Comparison of ENCODE assay signal across 18 cellular contexts in genomic region chr21:39053126-39053525, GRCh38.
A peak's percentile ranks its signal among the peaks of the same experiment; 100 is the strongest.
DNase-seq lines count a peak whose midpoint lies in the region; ATAC-seq lines count a peak whose summit lies in the region.
"Had no signal": no experiment of that assay in that cellular context is flagged by ENCODE, and none has a peak within 500 bp of the region (broad histone marks: within the 10 kb centered on the region; RNA-seq: fewer than 3 reads in every experiment).

No MANE protein-coding gene starts in this region.

- peak overlapping the region; percentile 87 for H3K23ac ChIP-seq in neuronal stem cell (ENCODE audit: low read depth, low read length, poor library complexity)

- peak; percentile 34 for DNase-seq in Karpas-422
- no peak for DNase-seq in activated T-helper 1 cell treated with anti-CD3 and anti-CD28 coated beads, Interleukin-12 subunit alpha, Interleukin-12 subunit beta, Interleukin-2, Interleukin-4 antibody, amounts not matched to agents 30 ng/mL and 10 ng/mL and 1 ng/mL, durations not matched to agents 14 hours and 24 hours and 36 hours (ENCODE audit: low spot score)
- DNase-seq in neuronal stem cell (ENCODE audit: low spot score): no peak
- no peak for DNase-seq in stimulated activated CD4-positive, alpha-beta T cell treated with anti-CD3 and anti-CD28 coated beads, Interleukin-4, amount 100 ng/mL, for 4 hours
- DNase-seq in activated T-helper 2 cell treated with anti-CD3 and anti-CD28 coated beads, Interferon-gamma antibody, Interleukin-2, Interleukin-4, amounts not matched to agents 10 μg/mL and 5 μg/mL and 100 μg/mL, durations not matched to agents 14 hours and 24 hours and 36 hours (ENCODE audit: low spot score): no peak
- DNase-seq: ACHN; BE2C; C1 segment of cervical spinal cord; CD4-positive, CD25-positive, alpha-beta regulatory T cell; CD8-positive, alpha-beta memory T cell; COR-L47; DMS 273 treated with DMSO at 0.1 percent for 48 hours; DMS53; DND-41; EL; H9 had no signal

- no peaks in the 10 kb centered on the region for H3K79me1 ChIP-seq in neuronal stem cell (ENCODE audit: low read depth, low read length)

- H3K27ac ChIP-seq in Karpas-422 (ENCODE audit: low read length) (no peak overlapping the region), neuronal stem cell (replicated peaks; ENCODE audit: low read length) (no peak overlapping the region)

- H3K14ac ChIP-seq in neuronal stem cell (ENCODE audit: low read length): peak overlapping the region; percentile 42

- no peak for ATAC-seq in GM18498 (IDR thresholded peaks at IDR 0.05; ENCODE audit: unreplicated experiment)
- ATAC-seq: GM12878 had no signal

- H2BK5ac ChIP-seq in neuronal stem cell (ENCODE audit: low read length): peak overlapping the region; percentile 84

- no peaks in the 10 kb centered on the region for H3K9me3 ChIP-seq in Karpas-422 (ENCODE audit: low read length)
- no peaks in the 10 kb centered on the region for H3K9me3 ChIP-seq in neuronal stem cell (replicated peaks in 1 of 2; ENCODE audit: control insufficient read depth in 2 of 2, insufficient read depth in 1 of 2, low read depth in 1 of 2, low read length in 2 of 2)
- H3K9me3 ChIP-seq: BE2C had no signal

- H3K27me3 Mint-ChIP-seq in activated T-helper 1 cell treated with anti-CD3 and anti-CD28 coated beads, Interleukin-12 subunit alpha, Interleukin-12 subunit beta, Interleukin-2, Interleukin-4 antibody, amounts not matched to agents 30 ng/mL and 10 ng/mL and 1 ng/mL, durations not matched to agents 14 hours and 24 hours and 36 hours (ENCODE audit: insufficient read depth): peaks cover 3% of the 10 kb centered on the region
- peaks cover 27% of the 10 kb centered on the region for H3K27me3 Mint-ChIP-seq in activated T-helper 2 cell treated with anti-CD3 and anti-CD28 coated beads, Interferon-gamma antibody, Interleukin-2, Interleukin-4, amounts not matched to agents 10 μg/mL and 5 μg/mL and 100 μg/mL, durations not matched to agents 14 hours and 24 hours and 36 hours (ENCODE audit: low read depth)

- no peak overlapping the region for H3K18ac ChIP-seq in neuronal stem cell (ENCODE audit: low read length)

- H2BK15ac ChIP-seq in neuronal stem cell (ENCODE audit: low read length): no peak overlapping the region

- no CpG with 5 or more reads among the region's 11 CpGs for whole genome bisulfite sequencing in neuronal stem cell (ENCODE audit: extremely low coverage in 2 of 2, insufficient read length in 2 of 2, insufficient replicate concordance in 1 of 2), 2 donors

- H3K79me2 ChIP-seq in Karpas-422 (ENCODE audit: low read length): no peaks in the 10 kb centered on the region

- H2AFZ ChIP-seq in Karpas-422 (ENCODE audit: low read length): no peak overlapping the region
- no peak overlapping the region for H2AFZ ChIP-seq in neuronal stem cell (ENCODE audit: low read length)

- no peaks in the 10 kb centered on the region for H3K9me3 Mint-ChIP-seq in activated T-helper 1 cell treated with anti-CD3 and anti-CD28 coated beads, Interleukin-12 subunit alpha, Interleukin-12 subunit beta, Interleukin-2, Interleukin-4 antibody, amounts not matched to agents 30 ng/mL and 10 ng/mL and 1 ng/mL, durations not matched to agents 14 hours and 24 hours and 36 hours
- no peaks in the 10 kb centered on the region for H3K9me3 Mint-ChIP-seq in activated T-helper 2 cell treated with anti-CD3 and anti-CD28 coated beads, Interferon-gamma antibody, Interleukin-2, Interleukin-4, amounts not matched to agents 10 μg/mL and 5 μg/mL and 100 μg/mL, durations not matched to agents 14 hours and 24 hours and 36 hours
- H3K9me3 Mint-ChIP-seq: CD8-positive, alpha-beta memory T cell; H9 had no signal

- H4K8ac ChIP-seq in neuronal stem cell (ENCODE audit: low read depth, low read length): no peak overlapping the region

- no peaks in the 10 kb centered on the region for H3K9me2 ChIP-seq in Karpas-422 (replicated peaks; ENCODE audit: insufficient read depth, low read length)

- no peaks in the 10 kb centered on the region for H3K4me1 Mint-ChIP-seq in activated T-helper 1 cell treated with anti-CD3 and anti-CD28 coated beads, Interleukin-12 subunit alpha, Interleukin-12 subunit beta, Interleukin-2, Interleukin-4 antibody, amounts not matched to agents 30 ng/mL and 10 ng/mL and 1 ng/mL, durations not matched to agents 14 hours and 24 hours and 36 hours (ENCODE audit: low read depth)
- H3K4me1 Mint-ChIP-seq in activated T-helper 2 cell treated with anti-CD3 and anti-CD28 coated beads, Interferon-gamma antibody, Interleukin-2, Interleukin-4, amounts not matched to agents 10 μg/mL and 5 μg/mL and 100 μg/mL, durations not matched to agents 14 hours and 24 hours and 36 hours (ENCODE audit: low read depth): no peaks in the 10 kb centered on the region
- H3K4me1 Mint-ChIP-seq: CD4-positive, CD25-positive, alpha-beta regulatory T cell; CD8-positive, alpha-beta memory T cell had no signal

- peak overlapping the region; percentile 27 for H3K27ac Mint-ChIP-seq in activated T-helper 1 cell treated with anti-CD3 and anti-CD28 coated beads, Interleukin-12 subunit alpha, Interleukin-12 subunit beta, Interleukin-2, Interleukin-4 antibody, amounts not matched to agents 30 ng/mL and 10 ng/mL and 1 ng/mL, durations not matched to agents 14 hours and 24 hours and 36 hours
- no peak overlapping the region for H3K27ac Mint-ChIP-seq in activated T-helper 2 cell treated with anti-CD3 and anti-CD28 coated beads, Interferon-gamma antibody, Interleukin-2, Interleukin-4, amounts not matched to agents 10 μg/mL and 5 μg/mL and 100 μg/mL, durations not matched to agents 14 hours and 24 hours and 36 hours
- H3K27ac Mint-ChIP-seq: CD4-positive, CD25-positive, alpha-beta regulatory T cell had no signal

- no peak overlapping the region for H3K4me3 Mint-ChIP-seq in activated T-helper 1 cell treated with anti-CD3 and anti-CD28 coated beads, Interleukin-12 subunit alpha, Interleukin-12 subunit beta, Interleukin-2, Interleukin-4 antibody, amounts not matched to agents 30 ng/mL and 10 ng/mL and 1 ng/mL, durations not matched to agents 14 hours and 24 hours and 36 hours
- H3K4me3 Mint-ChIP-seq in activated T-helper 2 cell treated with anti-CD3 and anti-CD28 coated beads, Interferon-gamma antibody, Interleukin-2, Interleukin-4, amounts not matched to agents 10 μg/mL and 5 μg/mL and 100 μg/mL, durations not matched to agents 14 hours and 24 hours and 36 hours (ENCODE audit: low read depth): no peak overlapping the region
- H3K4me3 Mint-ChIP-seq: CD4-positive, CD25-positive, alpha-beta regulatory T cell; CD8-positive, alpha-beta memory T cell; H9 had no signal

- H3K27me3 ChIP-seq in Karpas-422 (ENCODE audit: low read length) (no peaks in the 10 kb centered on the region), neuronal stem cell (ENCODE audit: control insufficient read depth in 3 of 3, insufficient read depth in 3 of 3, low read depth in 1 of 3, low read length in 3 of 3) (no peaks in the 10 kb centered on the region)
- H3K27me3 ChIP-seq: BE2C had no signal

- H2AK5ac ChIP-seq in neuronal stem cell (ENCODE audit: low read depth, low read length): no peak overlapping the region

- H2BK12ac ChIP-seq in neuronal stem cell (ENCODE audit: low read length): peak overlapping the region; percentile 31

- no peak overlapping the region for H2BK120ac ChIP-seq in neuronal stem cell (ENCODE audit: low read depth, low read length)

- H3K4me3 ChIP-seq in Karpas-422 (ENCODE audit: low read length): no peak overlapping the region
- no peak overlapping the region for H3K4me3 ChIP-seq in neuronal stem cell (ENCODE audit: low read length in 2 of 2)
- H3K4me3 ChIP-seq: GM12878 had no signal

- H3K4me2 ChIP-seq in Karpas-422 (ENCODE audit: low read depth, low read length, poor library complexity, severe bottlenecking) (no peak overlapping the region), neuronal stem cell (ENCODE audit: insufficient read depth, low read length, poor library complexity, severe bottlenecking) (no peak overlapping the region)

- H3K4me1 ChIP-seq in Karpas-422 (ENCODE audit: low read length) (no peaks in the 10 kb centered on the region), neuronal stem cell (ENCODE audit: control insufficient read depth in 2 of 2, insufficient read depth in 1 of 2, low read depth in 1 of 2, low read length in 2 of 2) (no peaks in the 10 kb centered on the region)
- H3K4me1 ChIP-seq: BE2C had no signal

- intact Hi-C loops in activated T-helper 1 cell treated with anti-CD3 and anti-CD28 coated beads, Interleukin-12 subunit alpha, Interleukin-12 subunit beta, Interleukin-2, Interleukin-4 antibody, amounts not matched to agents 30 ng/mL and 10 ng/mL and 1 ng/mL, durations not matched to agents 14 hours and 24 hours and 36 hours (cut with micrococcal nuclease): no loop called here
- intact Hi-C loops in activated T-helper 2 cell treated with anti-CD3 and anti-CD28 coated beads, Interferon-gamma antibody, Interleukin-2, Interleukin-4, amounts not matched to agents 10 μg/mL and 5 μg/mL and 100 μg/mL, durations not matched to agents 14 hours and 24 hours and 36 hours (cut with micrococcal nuclease): no loop called here

- H3K9ac ChIP-seq in Karpas-422 (ENCODE audit: low read length) (no peak overlapping the region), neuronal stem cell (ENCODE audit: low read depth, low read length, poor library complexity) (no peak overlapping the region)

- H3K36me3 Mint-ChIP-seq in activated T-helper 1 cell treated with anti-CD3 and anti-CD28 coated beads, Interleukin-12 subunit alpha, Interleukin-12 subunit beta, Interleukin-2, Interleukin-4 antibody, amounts not matched to agents 30 ng/mL and 10 ng/mL and 1 ng/mL, durations not matched to agents 14 hours and 24 hours and 36 hours (ENCODE audit: low read depth): no peaks in the 10 kb centered on the region
- H3K36me3 Mint-ChIP-seq in activated T-helper 2 cell treated with anti-CD3 and anti-CD28 coated beads, Interferon-gamma antibody, Interleukin-2, Interleukin-4, amounts not matched to agents 10 μg/mL and 5 μg/mL and 100 μg/mL, durations not matched to agents 14 hours and 24 hours and 36 hours (ENCODE audit: low read depth): no peaks in the 10 kb centered on the region
- H3K36me3 Mint-ChIP-seq: CD4-positive, CD25-positive, alpha-beta regulatory T cell; CD8-positive, alpha-beta memory T cell had no signal

- no peaks in the 10 kb centered on the region for H4K20me1 ChIP-seq in Karpas-422 (ENCODE audit: insufficient read depth, low read depth, low read length)

- no peak overlapping the region for H4K91ac ChIP-seq in neuronal stem cell (ENCODE audit: low read depth, low read length, poor library complexity)

- H3K36me3 ChIP-seq in Karpas-422 (ENCODE audit: insufficient read depth, low read length) (no peaks in the 10 kb centered on the region), neuronal stem cell (replicated peaks in 1 of 2; ENCODE audit: control insufficient read depth in 2 of 2, insufficient read depth in 2 of 2, low read length in 2 of 2) (no peaks in the 10 kb centered on the region)
- H3K36me3 ChIP-seq: BE2C had no signal

- no peak overlapping the region for H3K4ac ChIP-seq in neuronal stem cell (ENCODE audit: low read length)
